Comparison of ENCODE assay signal across 5 cellular contexts in genomic region chr2:95445317-95445716, GRCh38. TPM values are rescaled to one million over a fixed set of nuclear protein-coding genes. Genes with fewer than 3 reads are reported as not detected.
"Had no signal": no experiment of that assay in that cellular context is flagged by ENCODE, and none has a peak within 500 bp of the region (broad histone marks: within the 10 kb centered on the region; RNA-seq: fewer than 3 reads in every experiment).

No MANE protein-coding gene starts in this region.

RNA-seq across cellular contexts. Expression of gene TRIM43B, which starts 39.2 kb away (rescaled TPM):
- total RNA-seq: HepG2, HT-29, HT1080, IMR-90, K562 had no signal
